In the genomic region with DNA sequence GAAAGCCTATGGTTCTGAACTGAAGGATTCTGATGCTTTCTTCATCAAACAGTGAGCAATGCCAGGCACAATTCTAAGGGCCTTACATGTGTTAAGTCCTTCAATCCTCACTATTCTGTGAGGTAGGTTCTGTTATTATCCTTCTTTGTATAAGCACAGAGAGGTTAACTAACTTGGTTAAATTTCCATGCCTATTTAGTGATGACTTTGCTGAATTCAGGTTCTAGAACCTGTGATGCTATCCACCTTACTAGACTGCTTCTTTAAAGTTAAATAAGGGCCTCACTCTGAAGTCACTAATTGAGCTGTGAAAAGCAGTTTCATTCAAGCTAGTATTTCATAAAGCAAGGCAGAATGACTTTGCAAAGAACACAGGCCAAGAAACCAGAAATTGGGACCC, we compare ENCODE assay signal across 21 cellular contexts.
"Had no signal": no experiment of that assay in that cellular context is flagged by ENCODE, and none has a peak within 500 bp of the region (broad histone marks: within the 10 kb centered on the region; RNA-seq: fewer than 3 reads in every experiment).

No MANE protein-coding gene starts in this region.

- H3K36me3 ChIP-seq: cardiac muscle cell, heart left ventricle, stomach, suprapubic skin, transverse colon had no signal

- H3K27me3 Mint-ChIP-seq: activated T-cell treated with anti-CD3 and anti-CD28 coated beads, Interleukin-2, amount 50 U/mL, for 24 hours; natural killer cell treated with Interleukin-12 subunit alpha and Interleukin-12 subunit beta and Interleukin-15 and Interleukin-18, amount 100 ng/mL, for 72 hours had no signal

- H3K9me3 Mint-ChIP-seq: activated naive CD4-positive, alpha-beta T cell treated with anti-CD3 and anti-CD28 coated beads for 36 hours; activated naive CD8-positive, alpha-beta T cell treated with anti-CD3 and anti-CD28 coated beads, Interleukin-2, amount 10 ng/mL, durations not matched to agents 7 days and 5 days; activated T-cell treated with anti-CD3 and anti-CD28 coated beads, Interleukin-2, amount 50 U/mL, for 24 hours; endodermal cell; natural killer cell treated with Interleukin-12 subunit alpha and Interleukin-12 subunit beta and Interleukin-15 and Interleukin-18, amount 100 ng/mL, for 72 hours; stimulated activated memory B cell treated with anti-CD40 and anti-IgM and Interleukin-4, amounts not matched to agents 10 μg/mL and 1 μg/mL and 100 μg/mL, for 72 hours; T-cell; T-helper 2 cell treated with Interferon-gamma antibody and Interleukin-4, amounts not matched to agents 5 μg/mL and 100 μg/mL, for 36 hours had no signal

- H3K4me3 ChIP-seq: cardiac muscle cell, heart left ventricle, stomach, suprapubic skin, transverse colon had no signal

- H3K36me3 Mint-ChIP-seq: activated naive CD8-positive, alpha-beta T cell treated with anti-CD3 and anti-CD28 coated beads, Interleukin-2, amount 10 ng/mL, durations not matched to agents 7 days and 5 days; natural killer cell treated with Interleukin-12 subunit alpha and Interleukin-12 subunit beta and Interleukin-15 and Interleukin-18, amount 100 ng/mL, for 72 hours; stimulated activated memory B cell treated with anti-CD40 and anti-IgM and Interleukin-4, amounts not matched to agents 10 μg/mL and 1 μg/mL and 100 μg/mL, for 72 hours; T-cell had no signal

- DNase-seq: activated CD4-positive, alpha-beta T cell treated with anti-CD3 and anti-CD28 coated beads for 1 hour; activated CD8-positive, alpha-beta memory T cell treated with anti-CD3 and anti-CD28 coated beads for 24 hours; activated CD8-positive, alpha-beta memory T cell treated with anti-CD3 and anti-CD28 coated beads, Interleukin-2, amount 50 U/mL, for 4 hours; activated naive CD4-positive, alpha-beta T cell treated with anti-CD3 and anti-CD28 coated beads for 36 hours; activated naive CD8-positive, alpha-beta T cell treated with anti-CD3 and anti-CD28 coated beads, Interleukin-2, amount 10 ng/mL, durations not matched to agents 7 days and 5 days; activated T-cell treated with anti-CD3 and anti-CD28 coated beads, Interleukin-2, amount 50 U/mL, for 24 hours; amniotic stem cell; cortex of kidney; endodermal cell; heart left ventricle; small intestine; stimulated activated CD4-positive, alpha-beta T cell treated with anti-CD3 and anti-CD28 coated beads, Interleukin-2, amount 100 ng/mL, for 24 hours; stomach; T-cell; transverse colon had no signal

- H3K4me3 Mint-ChIP-seq: activated naive CD4-positive, alpha-beta T cell treated with anti-CD3 and anti-CD28 coated beads for 36 hours; activated naive CD8-positive, alpha-beta T cell treated with anti-CD3 and anti-CD28 coated beads, Interleukin-2, amount 10 ng/mL, durations not matched to agents 7 days and 5 days; activated T-cell treated with anti-CD3 and anti-CD28 coated beads, Interleukin-2, amount 50 U/mL, for 24 hours; endodermal cell; natural killer cell treated with Interleukin-12 subunit alpha and Interleukin-12 subunit beta and Interleukin-15 and Interleukin-18, amount 100 ng/mL, for 72 hours; stimulated activated memory B cell treated with anti-CD40 and anti-IgM and Interleukin-4, amounts not matched to agents 10 μg/mL and 1 μg/mL and 100 μg/mL, for 72 hours; T-cell; T-helper 2 cell treated with Interferon-gamma antibody and Interleukin-4, amounts not matched to agents 5 μg/mL and 100 μg/mL, for 36 hours had no signal

- H3K4me1 Mint-ChIP-seq: activated naive CD8-positive, alpha-beta T cell treated with anti-CD3 and anti-CD28 coated beads, Interleukin-2, amount 10 ng/mL, durations not matched to agents 7 days and 5 days; stimulated activated memory B cell treated with anti-CD40 and anti-IgM and Interleukin-4, amounts not matched to agents 10 μg/mL and 1 μg/mL and 100 μg/mL, for 72 hours; T-cell had no signal

- H3K27me3 ChIP-seq: cardiac muscle cell, stomach, suprapubic skin, transverse colon had no signal

- H3K9me3 ChIP-seq: heart left ventricle, stomach, suprapubic skin, transverse colon had no signal

- ATAC-seq: heart left ventricle; natural killer cell treated with Interleukin-12 subunit alpha and Interleukin-12 subunit beta and Interleukin-15 and Interleukin-18, amount 100 ng/mL, for 72 hours; sciatic nerve; stimulated activated memory B cell treated with anti-CD40 and anti-IgM and Interleukin-4, amounts not matched to agents 10 μg/mL and 1 μg/mL and 100 μg/mL, for 72 hours; T-cell had no signal

- H3K27ac Mint-ChIP-seq: activated naive CD4-positive, alpha-beta T cell treated with anti-CD3 and anti-CD28 coated beads for 36 hours; activated naive CD8-positive, alpha-beta T cell treated with anti-CD3 and anti-CD28 coated beads, Interleukin-2, amount 10 ng/mL, durations not matched to agents 7 days and 5 days; activated T-cell treated with anti-CD3 and anti-CD28 coated beads, Interleukin-2, amount 50 U/mL, for 24 hours; natural killer cell treated with Interleukin-12 subunit alpha and Interleukin-12 subunit beta and Interleukin-15 and Interleukin-18, amount 100 ng/mL, for 72 hours; stimulated activated memory B cell treated with anti-CD40 and anti-IgM and Interleukin-4, amounts not matched to agents 10 μg/mL and 1 μg/mL and 100 μg/mL, for 72 hours; T-helper 2 cell treated with Interferon-gamma antibody and Interleukin-4, amounts not matched to agents 5 μg/mL and 100 μg/mL, for 36 hours had no signal

- H3K4me1 ChIP-seq: heart left ventricle, stomach, suprapubic skin had no signal

- H3K27ac ChIP-seq: cardiac muscle cell, heart left ventricle, stomach, suprapubic skin, transverse colon had no signal
